ENCODE assay signal across 8 cellular contexts in the genomic region with DNA sequence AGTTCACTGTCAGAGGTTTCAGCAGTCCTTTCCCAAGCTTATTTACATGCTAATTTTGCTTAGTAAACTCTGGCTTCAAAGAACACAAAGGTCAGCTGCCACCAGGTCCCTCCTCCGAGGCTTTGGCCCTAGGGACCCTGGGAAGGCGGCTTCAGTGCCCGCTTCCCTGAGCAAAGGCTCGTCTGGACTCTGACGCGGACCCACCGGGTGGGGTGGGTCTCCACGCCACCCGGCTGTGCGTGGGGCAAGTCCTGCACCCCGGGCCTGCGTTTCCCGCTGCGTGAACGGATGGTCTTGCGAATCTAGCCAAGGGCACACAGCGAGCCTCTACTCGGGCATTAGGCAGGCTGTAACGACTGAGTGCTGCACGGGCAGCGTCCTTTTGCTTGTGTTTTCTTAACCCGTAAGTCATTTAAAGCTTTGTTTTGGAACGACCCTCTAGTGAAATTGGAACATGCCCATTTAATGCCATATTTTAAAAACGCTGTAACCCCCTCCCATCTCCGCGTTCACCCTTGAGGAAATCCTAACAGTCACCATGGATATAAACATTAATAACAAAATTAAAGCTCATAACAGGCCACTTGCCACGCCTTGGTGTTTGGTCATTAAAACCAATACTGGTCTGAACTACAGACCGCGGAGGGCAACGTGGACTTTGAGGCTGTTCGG. TPM values are rescaled to one million over a fixed set of nuclear protein-coding genes. Genes with fewer than 3 reads are reported as not detected.
DNase-seq lines count a peak whose midpoint lies in the region; ATAC-seq and TF ChIP-seq lines count a peak whose summit lies in the region.

No MANE protein-coding gene starts in this region.

- peak overlapping the region; percentile 34 to 66 for H3K4me3 ChIP-seq in CD4-positive, alpha-beta memory T cell (ENCODE audit: low read length in 2 of 2)
- H3K4me3 ChIP-seq in MG63 = peak overlapping the region; percentile 97

- H3K27me3 ChIP-seq in CD4-positive, alpha-beta memory T cell (ENCODE audit: insufficient read depth, low read length) = no peaks in the 10 kb centered on the region
- no peaks in the 10 kb centered on the region for H3K27me3 ChIP-seq in MG63

- peaks cover 42% of the 10 kb centered on the region for H3K4me1 ChIP-seq in CD4-positive, alpha-beta memory T cell (ENCODE audit: insufficient read depth, low read length)

- CTCF ChIA-PET in CD4-positive, alpha-beta memory T cell (lab: Charles Lee; ENCODE audit: partially characterized antibody) = interaction anchor here (0.8 to 1.5 kb wide), 5 partner anchors 9 to 95 kb away, joined by 3 to 9 read pairs (median 5); no protein-coding TSS in a partner anchor

- H3K27ac ChIP-seq in CD4-positive, alpha-beta memory T cell (ENCODE audit: low read depth, low read length) = peak overlapping the region; percentile 61

- no peaks in the 10 kb centered on the region for H3K9me3 ChIP-seq in CD4-positive, alpha-beta memory T cell (ENCODE audit: control insufficient read depth in 1 of 2, low read length in 2 of 2)
- H3K9me3 ChIP-seq in MG63 = no peaks in the 10 kb centered on the region

- no peaks in the 10 kb centered on the region for H3K9me3 Mint-ChIP-seq in CD4-positive, alpha-beta memory T cell
- no peaks in the 10 kb centered on the region for H3K9me3 Mint-ChIP-seq in dendritic cell treated with granulocyte-macrophage colony-stimulating factor and Interleukin-4, amounts not matched to agents 40 ng/mL and 50 ng/mL, for 4 days
- H3K9me3 Mint-ChIP-seq in mesothelial cell of epicardium = peaks cover 23% of the 10 kb centered on the region

- no peak for TF ChIP-seq CTCF in mesothelial cell of epicardium (IDR thresholded peaks at IDR 0.05; ENCODE audit: unreplicated experiment)

- intact Hi-C loops in CD4-positive, alpha-beta memory T cell (cut with micrococcal nuclease) = loop anchor here (5.0 kb wide), 1 partner anchor 556 kb away; the partner anchor contains the start of gene INPP5A
- intact Hi-C loops in dendritic cell treated with granulocyte-macrophage colony-stimulating factor and Interleukin-4, amounts not matched to agents 40 ng/mL and 50 ng/mL, for 4 days (cut with micrococcal nuclease) = no loop called here

- peak overlapping the region; percentile 74 to 90 (median 86) for H3K4me3 Mint-ChIP-seq in CD4-positive, alpha-beta memory T cell
- H3K4me3 Mint-ChIP-seq in dendritic cell treated with granulocyte-macrophage colony-stimulating factor and Interleukin-4, amounts not matched to agents 40 ng/mL and 50 ng/mL, for 4 days = peak overlapping the region; percentile 92
- H3K4me3 Mint-ChIP-seq in mesothelial cell of epicardium = peak overlapping the region; percentile 81

- POLR2A ChIA-PET in CD4-positive, alpha-beta memory T cell (lab: Charles Lee; ENCODE audit: partially characterized antibody) = interaction anchor here (1.3 to 2.9 kb wide), 3 partner anchors 8 to 80 kb away, joined by 6 to 21 read pairs (median 19); partner anchors contain the start of gene PPP2R2D

- no peaks in the 10 kb centered on the region for H3K27me3 Mint-ChIP-seq in CD4-positive, alpha-beta memory T cell
- peaks cover 66% of the 10 kb centered on the region for H3K27me3 Mint-ChIP-seq in dendritic cell treated with granulocyte-macrophage colony-stimulating factor and Interleukin-4, amounts not matched to agents 40 ng/mL and 50 ng/mL, for 4 days
- peaks cover 39% of the 10 kb centered on the region for H3K27me3 Mint-ChIP-seq in mesothelial cell of epicardium (ENCODE audit: low read depth)

- H3K27ac Mint-ChIP-seq in CD4-positive, alpha-beta memory T cell = peak overlapping the region; percentile 81 to 92 (median 87)
- peak overlapping the region; percentile 87 for H3K27ac Mint-ChIP-seq in dendritic cell treated with granulocyte-macrophage colony-stimulating factor and Interleukin-4, amounts not matched to agents 40 ng/mL and 50 ng/mL, for 4 days
- no peak overlapping the region for H3K27ac Mint-ChIP-seq in mesothelial cell of epicardium

- H3K36me3 ChIP-seq in CD4-positive, alpha-beta memory T cell (ENCODE audit: insufficient read depth, low read length) = no peaks in the 10 kb centered on the region
- peaks cover 27% of the 10 kb centered on the region for H3K36me3 ChIP-seq in MG63

- ATAC-seq in GM19351 (IDR thresholded peaks at IDR 0.05; ENCODE audit: unreplicated experiment) (no peak), HG02798 (IDR thresholded peaks at IDR 0.05; ENCODE audit: poor library complexity, unreplicated experiment) (no peak), HG03469 (IDR thresholded peaks at IDR 0.05; ENCODE audit: unreplicated experiment) (no peak)

- H3K4me1 Mint-ChIP-seq in CD4-positive, alpha-beta memory T cell = peaks cover 32 to 63% (median 45%) of the 10 kb centered on the region in 4 donors
- peaks cover 37% of the 10 kb centered on the region for H3K4me1 Mint-ChIP-seq in dendritic cell treated with granulocyte-macrophage colony-stimulating factor and Interleukin-4, amounts not matched to agents 40 ng/mL and 50 ng/mL, for 4 days (ENCODE audit: low read depth)
- peaks cover 29% of the 10 kb centered on the region for H3K4me1 Mint-ChIP-seq in mesothelial cell of epicardium

- H3K36me3 Mint-ChIP-seq in CD4-positive, alpha-beta memory T cell = peaks cover 1 to 9% of the 10 kb centered on the region in 2 donors
- peaks cover 33% of the 10 kb centered on the region for H3K36me3 Mint-ChIP-seq in dendritic cell treated with granulocyte-macrophage colony-stimulating factor and Interleukin-4, amounts not matched to agents 40 ng/mL and 50 ng/mL, for 4 days (ENCODE audit: low read depth)
- peaks cover 18% of the 10 kb centered on the region for H3K36me3 Mint-ChIP-seq in mesothelial cell of epicardium

- no peak for DNase-seq in CD4-positive, alpha-beta memory T cell
- no peak for DNase-seq in MG63
- DNase-seq in mesothelial cell of epicardium (ENCODE audit: low spot score in 2 of 2, unreplicated experiment in 2 of 2) = no peak
- no peak for DNase-seq in NCI-H1436 (lab: John Stamatoyannopoulos, UW)

RNA-seq across cellular contexts. Expression of gene BNIP3, which starts 0.8 kb away (rescaled TPM):
- 10 to 100 TPM; 29.8 to 31.7 TPM for total RNA-seq in CD4-positive, alpha-beta memory T cell
- polyA plus RNA-seq in CD4-positive, alpha-beta memory T cell = 10 to 100 TPM; 33.6 to 37.0 TPM
- 93.6 and 107 TPM in 2 replicates for total RNA-seq in MG63 (2014; rRNA removed; shearing (Covaris generic); ENCODE audit: low replicate concordance)
- 50.8 to 57.2 TPM (median 53.0 TPM) in 3 replicates for total RNA-seq in mesothelial cell of epicardium
